13 cellular contexts compared by ENCODE assay signal in the genomic region with DNA sequence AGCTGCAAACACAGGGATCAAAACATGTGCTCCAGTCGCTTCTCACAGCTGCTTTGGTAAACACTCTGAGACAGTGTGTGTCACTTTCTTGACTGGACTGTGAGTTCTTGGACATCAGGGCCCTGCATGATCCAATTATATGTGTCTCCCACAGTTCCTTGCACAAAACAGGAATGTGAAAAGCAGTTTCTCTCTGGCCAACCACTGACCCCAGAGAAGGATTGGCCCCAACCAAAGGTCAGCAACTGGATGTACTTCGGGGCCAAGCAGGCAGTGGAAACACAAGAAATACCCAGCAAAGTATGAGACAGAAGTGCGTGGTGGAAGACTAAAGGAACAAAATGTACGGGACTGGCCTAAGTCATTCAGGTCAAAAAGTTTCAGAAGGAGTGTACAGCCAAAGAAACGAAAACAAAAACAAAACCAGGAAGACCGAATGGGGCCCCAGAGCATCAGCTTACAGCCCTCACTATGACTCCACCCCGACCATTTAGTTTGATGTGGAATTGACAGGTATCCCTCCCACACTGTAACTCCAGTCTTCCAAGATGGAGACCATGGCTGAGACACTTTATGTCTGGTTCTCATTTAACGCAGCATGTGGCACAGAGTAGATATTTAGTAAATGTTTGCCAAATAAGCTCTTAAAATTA.
A peak's percentile ranks its signal among the peaks of the same experiment; 100 is the strongest.
DNase-seq lines count a peak whose midpoint lies in the region; ATAC-seq and TF ChIP-seq lines count a peak whose summit lies in the region.
"Had no signal": no experiment of that assay in that cellular context is flagged by ENCODE, and none has a peak within 500 bp of the region (broad histone marks: within the 10 kb centered on the region; RNA-seq: fewer than 3 reads in every experiment).

No MANE protein-coding gene starts in this region.

- no peaks in the 10 kb centered on the region for H3K27me3 Mint-ChIP-seq in T-helper 17 cell

- H3K27ac Mint-ChIP-seq in T-helper 17 cell, result no peak overlapping the region

- TF ChIP-seq CTCF in C4-2B (conservative IDR thresholded peaks at IDR 0.05) (no peak), adrenal gland (IDR thresholded peaks at IDR 0.05) (no peak)

- DNase-seq in adrenal gland (peak in 6 of 7 donors; percentile 25 to 81 (median 48)), T-helper 17 cell (no peak), UCSD-AML1 (lab: John Stamatoyannopoulos, UW; ENCODE audit: unreplicated experiment) (no peak), NCI-H524 (lab: John Stamatoyannopoulos, UW) (no peak)
- DNase-seq: activated T-cell treated with anti-CD3 and anti-CD28 coated beads, Interleukin-2, amount 50 U/mL, for 1 hour; cortex of kidney; NCI-H1092 treated with DMSO at 0.1 percent for 48 hours; nucleus accumbens; stimulated activated CD4-positive, alpha-beta T cell treated with anti-CD3 and anti-CD28 coated beads, Interleukin-15, amount 100 ng/mL, for 24 hours had no signal

- H3K27ac ChIP-seq in C4-2B (peak overlapping the region; percentile 32; the same call in 1 of the 2 replicates), adrenal gland (peak overlapping the region in 2 of 5 donors; percentile 64 to 78), layer of hippocampus (ENCODE audit: low read depth, low read length) (peak overlapping the region; percentile 1)

- intact Hi-C loops in adrenal gland (cut with DNase I), result no loop called here

- H3K27me3 ChIP-seq in adrenal gland (no peaks in the 10 kb centered on the region), layer of hippocampus (ENCODE audit: control insufficient read depth, insufficient read depth, low read length) (no peaks in the 10 kb centered on the region), skeletal muscle satellite cell (ENCODE audit: control insufficient read depth, insufficient read depth, low read length) (no peaks in the 10 kb centered on the region)

- H3K36me3 ChIP-seq in adrenal gland (replicated peaks in 1 of 2) (no peaks in the 10 kb centered on the region), skeletal muscle satellite cell (ENCODE audit: insufficient read depth, low read length) (no peaks in the 10 kb centered on the region)

- ATAC-seq in T-helper 17 cell, result no peak
- no peak for ATAC-seq in HG02973 (IDR thresholded peaks at IDR 0.05; ENCODE audit: unreplicated experiment)

- H3K36me3 Mint-ChIP-seq in T-helper 17 cell (ENCODE audit: low read depth), result peaks cover 2% of the 10 kb centered on the region

- H3K4me3 Mint-ChIP-seq in T-helper 17 cell, result no peak overlapping the region

- H3K9me3 ChIP-seq in adrenal gland (replicated peaks in 1 of 3) (no peaks in the 10 kb centered on the region), skeletal muscle satellite cell (replicated peaks; ENCODE audit: low read length) (no peaks in the 10 kb centered on the region), T-helper 17 cell (ENCODE audit: control insufficient read depth, low read length, poor library complexity, severe bottlenecking) (peaks cover 4% of the 10 kb centered on the region)

- H3K9ac ChIP-seq in skeletal muscle satellite cell (ENCODE audit: low read depth, low read length), result no peak overlapping the region

- no peaks in the 10 kb centered on the region for H3K4me1 ChIP-seq in adrenal gland (replicated peaks in 1 of 2)
- H3K4me1 ChIP-seq in skeletal muscle satellite cell (ENCODE audit: control insufficient read depth, insufficient read depth, low read length), result peaks cover 30% of the 10 kb centered on the region

- TF ChIP-seq POLR2A in adrenal gland (IDR thresholded peaks at IDR 0.05), result no peak

- H3K4me3 ChIP-seq in adrenal gland (no peak overlapping the region), skeletal muscle satellite cell (ENCODE audit: low read length) (no peak overlapping the region)

- H3K4me1 Mint-ChIP-seq in T-helper 17 cell, result no peaks in the 10 kb centered on the region

- H3K4me2 ChIP-seq in skeletal muscle satellite cell (ENCODE audit: low read length), result peak overlapping the region; percentile 20

- WGBS in adrenal gland, 4 donors, result 65 to 80% (median 75%) methylated on average over 8 of the region's 8 CpGs

Comparison
In these comparisons a context has a peak if more than half of its experiments do, and no peak if none do; other contexts are left out.
1. DNase-seq: peak in adrenal gland (6 of 7); none in T-helper 17 cell (0 of 3), UCSD-AML1 (single experiment) and NCI-H524 (0 of 2).